Comparison of ENCODE assay signal across 14 cellular contexts in the genomic region with DNA sequence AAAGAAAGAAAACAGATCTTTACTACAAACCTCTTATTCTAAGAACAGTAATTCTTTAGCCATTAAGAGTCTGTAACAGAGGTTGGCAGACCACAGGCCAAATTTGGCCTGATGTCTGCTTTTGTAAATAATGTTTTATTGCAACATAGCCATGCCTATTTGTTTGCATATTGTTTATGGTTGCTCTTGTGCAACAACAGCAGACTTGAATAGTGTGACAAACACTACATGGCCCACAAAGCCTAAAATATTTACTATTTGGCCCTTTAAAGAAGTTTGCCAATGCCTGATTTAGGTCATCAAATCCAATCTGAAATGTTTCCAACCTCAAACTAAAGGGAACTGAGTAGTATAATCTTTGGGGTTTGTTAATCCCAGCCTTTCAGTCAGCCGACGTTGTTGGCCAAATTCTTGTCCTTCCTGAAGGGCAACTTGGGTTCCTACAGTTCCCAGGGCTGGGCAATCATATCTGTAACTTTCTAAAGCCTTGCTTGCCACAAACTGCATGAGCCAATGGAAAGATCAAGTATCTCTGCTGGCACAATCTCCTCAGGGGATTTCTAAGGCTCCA. TPM values are rescaled to one million over a fixed set of nuclear protein-coding genes. Genes with fewer than 3 reads are reported as not detected.
DNase-seq lines count a peak whose midpoint lies in the region; ATAC-seq and TF ChIP-seq lines count a peak whose summit lies in the region.
"Had no signal": no experiment of that assay in that cellular context is flagged by ENCODE, and none has a peak within 500 bp of the region (broad histone marks: within the 10 kb centered on the region; RNA-seq: fewer than 3 reads in every experiment).

No MANE protein-coding gene starts in this region.

- H3K9me3 Mint-ChIP-seq in activated naive CD4-positive, alpha-beta T cell treated with anti-CD3 and anti-CD28 coated beads, Interleukin-2, amount 50 U/mL, for 72 hours: no peaks in the 10 kb centered on the region

- H3K36me3 ChIP-seq in smooth muscle cell (ENCODE audit: low read depth): peaks cover 24% of the 10 kb centered on the region
- peaks cover 61 to 77% of the 10 kb centered on the region in 2 experiments for H3K36me3 ChIP-seq in SK-N-SH (replicated peaks in 1 of 2; ENCODE audit: control insufficient read depth in 1 of 2, insufficient read depth in 2 of 2, low read length in 1 of 2)

- no peak overlapping the region for H3K27ac Mint-ChIP-seq in activated naive CD4-positive, alpha-beta T cell treated with anti-CD3 and anti-CD28 coated beads, Interleukin-2, amount 50 U/mL, for 72 hours

- TF ChIP-seq EP300 in SK-N-SH (IDR thresholded peaks at IDR 0.05; ENCODE audit: borderline replicate concordance in 1 of 2, low read depth in 1 of 2, low read length in 1 of 2): no peak

- H3F3A ChIP-seq in smooth muscle cell (ENCODE audit: low read depth) (peaks cover 13% of the 10 kb centered on the region), SK-N-SH (replicated peaks; ENCODE audit: insufficient read depth) (no peaks in the 10 kb centered on the region)

- H3K36me3 Mint-ChIP-seq in activated naive CD4-positive, alpha-beta T cell treated with anti-CD3 and anti-CD28 coated beads, Interleukin-2, amount 50 U/mL, for 72 hours: peaks cover 0 to 6% of the 10 kb centered on the region in 2 donors

- no peak for TF ChIP-seq CTCF in cardiac fibroblast (IDR thresholded peaks at IDR 0.05; ENCODE audit: low read depth, low read length)
- TF ChIP-seq CTCF in smooth muscle cell (IDR thresholded peaks at IDR 0.05; ENCODE audit: borderline replicate concordance, insufficient read depth, poor library complexity, severe bottlenecking): no peak
- no peak for TF ChIP-seq CTCF in SK-N-SH (IDR thresholded peaks at IDR 0.05)

- DNase-seq in GOT3 (lab: John Stamatoyannopoulos, UW): peak; percentile 16
- peak; percentile 58 to 63 for DNase-seq in cardiac fibroblast (ENCODE audit: low read depth in 2 of 2)
- no peak for DNase-seq in left colon
- no peak for DNase-seq in smooth muscle cell (lab: John Stamatoyannopoulos, UW; ENCODE audit: unreplicated experiment)
- no peak for DNase-seq in activated naive CD4-positive, alpha-beta T cell treated with anti-CD3 and anti-CD28 coated beads, Interleukin-2, amount 50 U/mL, for 72 hours (ENCODE audit: low spot score in 2 of 2)
- no peak for DNase-seq in SK-N-SH
- no peak for DNase-seq in NCI-H2029 (lab: John Stamatoyannopoulos, UW)
- DNase-seq: activated CD4-positive, CD25-positive, alpha-beta regulatory T cell treated with anti-CD3 and anti-CD28 coated beads, Interleukin-2, amount 50 U/mL, for 72 hours; NCI-H1930; right cardiac atrium had no signal

- intact Hi-C loops in left colon (cut with DNase I, micrococcal nuclease): no loop called here

- CTCF ChIA-PET in SK-N-SH (lab: Yijun Ruan, JAX): no interaction called here

- H3K79me2 ChIP-seq in smooth muscle cell (ENCODE audit: low read depth): peaks cover 4% of the 10 kb centered on the region
- H3K79me2 ChIP-seq in SK-N-SH (ENCODE audit: insufficient read depth): no peaks in the 10 kb centered on the region

- WGBS in smooth muscle cell (ENCODE audit: low lambda C conversion rate): 11% methylated on average over 2 of the region's 2 CpGs
- 85% methylated on average over 2 of the region's 2 CpGs for WGBS in SK-N-SH (ENCODE audit: low lambda C conversion rate)

- no peaks in the 10 kb centered on the region for H3K4me1 ChIP-seq in smooth muscle cell (ENCODE audit: low read depth)
- H3K4me1 ChIP-seq in SK-N-SH (ENCODE audit: control insufficient read depth in 1 of 2, insufficient read depth in 2 of 2, low read depth in 1 of 2, low read length in 1 of 2): no peaks in the 10 kb centered on the region
- H3K4me1 ChIP-seq: ascending aorta had no signal

- ATAC-seq in left colon (peak; percentile 25), HG03521 (IDR thresholded peaks at IDR 0.05; ENCODE audit: unreplicated experiment) (no peak)
- no peak for ATAC-seq in activated naive CD4-positive, alpha-beta T cell treated with anti-CD3 and anti-CD28 coated beads, Interleukin-2, amount 50 U/mL, for 72 hours
- ATAC-seq: K562, SK-N-SH treated with all-trans-retinoic acid at 6 μM for 48 hours had no signal

- H3K4me2 ChIP-seq in smooth muscle cell: no peak overlapping the region
- no peak overlapping the region for H3K4me2 ChIP-seq in SK-N-SH

- H3K27me3 ChIP-seq in smooth muscle cell (ENCODE audit: low read depth): no peaks in the 10 kb centered on the region
- H3K27me3 ChIP-seq in SK-N-SH (ENCODE audit: insufficient read depth): no peaks in the 10 kb centered on the region
- H3K27me3 ChIP-seq: ascending aorta had no signal

- H4K20me1 ChIP-seq in smooth muscle cell (ENCODE audit: low read depth) (peaks cover 8% of the 10 kb centered on the region), SK-N-SH (ENCODE audit: insufficient read depth) (no peaks in the 10 kb centered on the region)

- TF ChIP-seq RAD21 in SK-N-SH (IDR thresholded peaks at IDR 0.05; ENCODE audit: low read length): no peak

- peak overlapping the region; percentile 83 for H3K27ac ChIP-seq in smooth muscle cell (ENCODE audit: low read depth)
- no peak overlapping the region for H3K27ac ChIP-seq in SK-N-SH (ENCODE audit: low read depth in 2 of 2, low read length in 1 of 2)
- H3K27ac ChIP-seq: ascending aorta had no signal

- H3K9me3 ChIP-seq in smooth muscle cell (replicated peaks; ENCODE audit: low read depth): no peaks in the 10 kb centered on the region
- H3K9me3 ChIP-seq in SK-N-SH: no peaks in the 10 kb centered on the region
- H3K9me3 ChIP-seq: ascending aorta had no signal

- H3K4me3 ChIP-seq in cardiac fibroblast (replicated peaks in 1 of 2; ENCODE audit: low read depth in 2 of 2, low read length in 2 of 2) (no peak overlapping the region), smooth muscle cell (no peak overlapping the region), SK-N-SH (ENCODE audit: low read depth in 2 of 2, low read length in 1 of 2) (no peak overlapping the region)
- H3K4me3 ChIP-seq: ascending aorta, K562 had no signal

- H3K9ac ChIP-seq in smooth muscle cell (ENCODE audit: low read depth) (no peak overlapping the region), SK-N-SH (no peak overlapping the region)

- no peaks in the 10 kb centered on the region for H3K9me2 ChIP-seq in SK-N-SH

- no peak overlapping the region for H2AFZ ChIP-seq in smooth muscle cell (ENCODE audit: low read depth)
- no peak overlapping the region for H2AFZ ChIP-seq in SK-N-SH (ENCODE audit: low read depth)

- POLR2A ChIA-PET in SK-N-SH (lab: Yijun Ruan, JAX): no interaction called here

TF ChIP-seq in SK-N-SH, 30 proteins besides CTCF, POLR2A, EP300 and RAD21 (continues in another document):
- TF ChIP-seq SIN3A (IDR thresholded peaks at IDR 0.05; ENCODE audit: borderline replicate concordance, low read depth, low read length): no peak
- TF ChIP-seq, protein P1, sequence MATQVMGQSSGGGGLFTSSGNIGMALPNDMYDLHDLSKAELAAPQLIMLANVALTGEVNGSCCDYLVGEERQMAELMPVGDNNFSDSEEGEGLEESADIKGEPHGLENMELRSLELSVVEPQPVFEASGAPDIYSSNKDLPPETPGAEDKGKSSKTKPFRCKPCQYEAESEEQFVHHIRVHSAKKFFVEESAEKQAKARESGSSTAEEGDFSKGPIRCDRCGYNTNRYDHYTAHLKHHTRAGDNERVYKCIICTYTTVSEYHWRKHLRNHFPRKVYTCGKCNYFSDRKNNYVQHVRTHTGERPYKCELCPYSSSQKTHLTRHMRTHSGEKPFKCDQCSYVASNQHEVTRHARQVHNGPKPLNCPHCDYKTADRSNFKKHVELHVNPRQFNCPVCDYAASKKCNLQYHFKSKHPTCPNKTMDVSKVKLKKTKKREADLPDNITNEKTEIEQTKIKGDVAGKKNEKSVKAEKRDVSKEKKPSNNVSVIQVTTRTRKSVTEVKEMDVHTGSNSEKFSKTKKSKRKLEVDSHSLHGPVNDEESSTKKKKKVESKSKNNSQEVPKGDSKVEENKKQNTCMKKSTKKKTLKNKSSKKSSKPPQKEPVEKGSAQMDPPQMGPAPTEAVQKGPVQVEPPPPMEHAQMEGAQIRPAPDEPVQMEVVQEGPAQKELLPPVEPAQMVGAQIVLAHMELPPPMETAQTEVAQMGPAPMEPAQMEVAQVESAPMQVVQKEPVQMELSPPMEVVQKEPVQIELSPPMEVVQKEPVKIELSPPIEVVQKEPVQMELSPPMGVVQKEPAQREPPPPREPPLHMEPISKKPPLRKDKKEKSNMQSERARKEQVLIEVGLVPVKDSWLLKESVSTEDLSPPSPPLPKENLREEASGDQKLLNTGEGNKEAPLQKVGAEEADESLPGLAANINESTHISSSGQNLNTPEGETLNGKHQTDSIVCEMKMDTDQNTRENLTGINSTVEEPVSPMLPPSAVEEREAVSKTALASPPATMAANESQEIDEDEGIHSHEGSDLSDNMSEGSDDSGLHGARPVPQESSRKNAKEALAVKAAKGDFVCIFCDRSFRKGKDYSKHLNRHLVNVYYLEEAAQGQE (IDR thresholded peaks at IDR 0.05; ENCODE audit: low read depth, low read length): no peak
- TF ChIP-seq RCOR1 (IDR thresholded peaks at IDR 0.05; ENCODE audit: low read length): no peak
- no peak for TF ChIP-seq FOXM1 (IDR thresholded peaks at IDR 0.05; ENCODE audit: low read depth)
- TF ChIP-seq TEAD4 (IDR thresholded peaks at IDR 0.05; ENCODE audit: borderline replicate concordance, insufficient read depth): no peak
- TF ChIP-seq MEF2A (IDR thresholded peaks at IDR 0.05; ENCODE audit: borderline replicate concordance, low read depth): no peak

RNA-seq across cellular contexts. Expression of a gene that starts 33.9 kb away (rescaled TPM):
- total RNA-seq in left colon: 10 to 100 TPM; 29.0 to 32.3 TPM
- total RNA-seq in smooth muscle cell: 37.9 and 41.9 TPM in 2 replicates
- 41.6 and 45.7 TPM in 2 replicates for polyA plus RNA-seq in smooth muscle cell
- total RNA-seq in activated naive CD4-positive, alpha-beta T cell treated with anti-CD3 and anti-CD28 coated beads, Interleukin-2, amount 50 U/mL, for 72 hours: 10 to 100 TPM; 20.2 to 23.9 TPM
- 27.7 and 37.7 TPM in 2 replicates for polyA plus RNA-seq in SK-N-SH (2012; rRNA removed)
- 23.1 and 27.8 TPM in 2 replicates for polyA plus RNA-seq in SK-N-SH (2012; cell fraction: cytosol; rRNA removed)
- 42.6 and 45.1 TPM in 2 replicates for polyA plus RNA-seq in SK-N-SH (2012; cell fraction: nucleus; rRNA removed)

RNA-seq across cellular contexts. Expression of a gene that starts 47.4 kb away (rescaled TPM):
- total RNA-seq in left colon: 100 to 1,000 TPM; 106 to 117 TPM
- 165 and 205 TPM in 2 replicates for total RNA-seq in smooth muscle cell
- polyA plus RNA-seq in smooth muscle cell: 74.1 and 82.6 TPM in 2 replicates
- total RNA-seq in activated naive CD4-positive, alpha-beta T cell treated with anti-CD3 and anti-CD28 coated beads, Interleukin-2, amount 50 U/mL, for 72 hours: 100 to 1,000 TPM; 154 to 202 TPM
- polyA plus RNA-seq in SK-N-SH (2012; rRNA removed): 61.9 and 71.4 TPM in 2 replicates
- polyA plus RNA-seq in SK-N-SH (2012; cell fraction: cytosol; rRNA removed): 69.0 and 79.0 TPM in 2 replicates
- 53.1 and 66.8 TPM in 2 replicates for polyA plus RNA-seq in SK-N-SH (2012; cell fraction: nucleus; rRNA removed)

Comparison
In these comparisons a context has a peak if more than half of its experiments do, and no peak if none do; other contexts are left out.
1. DNase-seq: peak in GOT3 (single experiment) and cardiac fibroblast (2 of 2); none in left colon (0 of 2), smooth muscle cell (single experiment), activated naive CD4-positive, alpha-beta T cell treated with anti-CD3 and anti-CD28 coated beads, Interleukin-2, amount 50 U/mL, for 72 hours (0 of 2), SK-N-SH (single experiment) and NCI-H2029 (single experiment).